Comparison of ENCODE assay signal across 8 cellular contexts in the genomic region with DNA sequence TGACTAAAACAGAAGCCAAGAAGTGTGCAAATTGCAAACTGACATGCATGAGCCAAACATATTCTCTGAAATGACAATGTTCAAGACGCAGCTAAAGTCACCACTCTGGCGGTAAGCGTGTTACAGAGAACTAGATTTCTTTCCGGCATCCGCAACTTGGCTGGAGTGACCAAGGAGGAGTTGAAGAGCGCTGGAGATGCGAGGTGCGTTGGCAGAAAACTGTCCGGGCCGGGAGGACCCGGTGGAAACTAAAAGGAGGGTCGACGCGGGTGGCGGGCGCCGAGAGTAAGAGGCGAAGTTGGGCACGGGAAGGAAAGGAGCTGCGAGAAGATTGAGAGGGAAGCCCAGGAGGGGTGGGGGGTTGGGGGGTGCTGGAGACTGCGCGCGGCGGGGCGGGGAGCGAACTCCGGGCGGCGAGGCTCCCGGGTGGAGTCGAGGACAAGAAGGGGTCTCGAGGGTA. TPM values are rescaled to one million over a fixed set of nuclear protein-coding genes. Genes with fewer than 3 reads are reported as not detected.
DNase-seq lines count a peak whose midpoint lies in the region; ATAC-seq and TF ChIP-seq lines count a peak whose summit lies in the region.

No MANE protein-coding gene starts in this region.

- TF ChIP-seq CTCF in neural cell (IDR thresholded peaks at IDR 0.05; ENCODE audit: poor library complexity, severe bottlenecking): no peak

- H4K20me1 ChIP-seq in neural cell (ENCODE audit: insufficient read depth): no peaks in the 10 kb centered on the region

- no peak overlapping the region for H3K27ac ChIP-seq in neural cell (ENCODE audit: low read length)

- H3K79me2 ChIP-seq in neural cell (replicated peaks; ENCODE audit: insufficient read depth, low read length): no peaks in the 10 kb centered on the region

- H3K4me3 ChIP-seq in neural cell (ENCODE audit: low read length): peak overlapping the region; percentile 74

- DNase-seq in ACHN (peak; percentile 49), HuH-7.5 (ENCODE audit: low spot score) (peak; percentile 64), erythroblast (lab: John Stamatoyannopoulos, UW) (peak; percentile 67 to 81), NCI-H1930 (lab: John Stamatoyannopoulos, UW) (no peak)
- peak; percentile 8 for DNase-seq in activated CD4-positive, alpha-beta T cell treated with anti-CD3 and anti-CD28 coated beads, Interleukin-2, amount 50 U/mL, for 1 hour

- H3K9me2 ChIP-seq in neural cell (ENCODE audit: insufficient read depth, low read length): no peaks in the 10 kb centered on the region

- in situ Hi-C loops in ACHN (cut with HindIII; ENCODE audit: low pct_ligation_motif_present, low pct_unique_long_range_greater_than_20kb, low sequenced_read_pairs): no loop called here

- TF ChIP-seq POLR2A in erythroblast (IDR thresholded peaks at IDR 0.05; ENCODE audit: low read length): peak; percentile 32

- peak; percentile 19 for ATAC-seq in GM18511 (IDR thresholded peaks at IDR 0.05; ENCODE audit: unreplicated experiment)
- no peak for ATAC-seq in HG02571 (IDR thresholded peaks at IDR 0.05; ENCODE audit: unreplicated experiment)

- TF ChIP-seq EP300 in neural cell (conservative IDR thresholded peaks at IDR 0.05; ENCODE audit: poor library complexity, severe bottlenecking): no peak

- no peak overlapping the region for H2AFZ ChIP-seq in neural cell (ENCODE audit: low read depth, low read length)

- no peaks in the 10 kb centered on the region for H3K9me3 ChIP-seq in neural cell (ENCODE audit: low read length)

- TF ChIP-seq RAD21 in neural cell (conservative IDR thresholded peaks at IDR 0.05): no peak

- peaks cover 41% of the 10 kb centered on the region for H3K27me3 ChIP-seq in neural cell (ENCODE audit: insufficient read depth, low read depth, low read length)

- H3K9ac ChIP-seq in neural cell (ENCODE audit: low read length): peak overlapping the region; percentile 44

- H3F3A ChIP-seq in neural cell (ENCODE audit: insufficient read depth, low read length, poor library complexity, severe bottlenecking): no peaks in the 10 kb centered on the region

- H3K36me3 ChIP-seq in neural cell (ENCODE audit: insufficient read depth, low read length): no peaks in the 10 kb centered on the region

- H3K4me2 ChIP-seq in neural cell (ENCODE audit: low read length): peak overlapping the region; percentile 71

TF ChIP-seq in neural cell, 6 proteins besides CTCF, POLR2A, EP300 and RAD21:
- TF ChIP-seq MXI1 (conservative IDR thresholded peaks at IDR 0.05; ENCODE audit: poor library complexity, severe bottlenecking): peak; percentile 8
- no peak for TF ChIP-seq TAF1 (IDR thresholded peaks at IDR 0.05; ENCODE audit: low read depth)

RNA-seq across cellular contexts. Expression of gene SEL1L3, which starts 0.8 kb away (rescaled TPM):
- polyA plus RNA-seq in neural cell: 2.0 and 2.7 TPM in 2 replicates
- polyA minus RNA-seq in neural cell: 2.0 and 4.1 TPM in 2 replicates

RNA-seq across cellular contexts. Expression of gene SMIM20, which starts 52.0 kb away (rescaled TPM):
- 19.1 and 27.0 TPM in 2 replicates for polyA plus RNA-seq in neural cell
- polyA minus RNA-seq in neural cell: 9.8 and 10.0 TPM in 2 replicates

Comparison
In these comparisons a context has a peak if more than half of its experiments do, and no peak if none do; other contexts are left out.
1. DNase-seq: peak in ACHN (single experiment), HuH-7.5 (single experiment), activated CD4-positive, alpha-beta T cell treated with anti-CD3 and anti-CD28 coated beads, Interleukin-2, amount 50 U/mL, for 1 hour (single experiment) and erythroblast (2 of 2); none in NCI-H1930 (0 of 2).